In the genomic region with DNA sequence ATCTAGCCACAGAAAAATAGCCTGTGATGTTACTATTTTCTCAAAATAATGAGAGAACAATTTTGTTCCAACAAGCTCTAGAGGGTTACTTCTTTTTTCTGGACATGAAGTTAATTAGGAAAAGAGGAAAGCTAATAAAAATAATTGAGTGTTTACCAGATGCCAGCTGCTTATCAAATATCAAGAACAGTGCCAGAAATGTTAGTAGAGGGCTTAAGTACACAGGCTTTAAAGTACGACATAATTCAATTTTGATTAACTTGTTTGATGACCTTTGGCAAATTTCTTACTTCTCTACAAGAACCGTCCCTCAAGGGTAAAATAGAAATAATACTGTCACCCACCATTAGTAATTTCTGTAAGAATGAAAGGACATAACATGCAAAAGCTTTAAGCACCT, we compare ENCODE assay signal across 22 cellular contexts.
"Had no signal": no experiment of that assay in that cellular context is flagged by ENCODE, and none has a peak within 500 bp of the region (broad histone marks: within the 10 kb centered on the region; RNA-seq: fewer than 3 reads in every experiment).

No MANE protein-coding gene starts in this region.

- H3K27ac Mint-ChIP-seq: activated CD4-positive, alpha-beta memory T cell treated with anti-CD3 and anti-CD28 coated beads for 36 hours; activated CD4-positive, alpha-beta T cell treated with anti-CD3 and anti-CD28 coated beads, Interleukin-2, amount 10 ng/mL, durations not matched to agents 7 days and 5 days; activated naive CD4-positive, alpha-beta T cell treated with anti-CD3 and anti-CD28 coated beads, Interleukin-2, amount 50 U/mL, for 72 hours; brain; T-cell had no signal

- ATAC-seq: activated naive CD4-positive, alpha-beta T cell treated with anti-CD3 and anti-CD28 coated beads, Interleukin-2, amount 50 U/mL, for 72 hours; activated T-cell treated with anti-CD3 and anti-CD28 coated beads, Interleukin-2, amount 50 U/mL, for 4 hours; T-cell had no signal

- H3K4me1 Mint-ChIP-seq: activated CD4-positive, alpha-beta T cell treated with anti-CD3 and anti-CD28 coated beads, Interleukin-2, amount 10 ng/mL, durations not matched to agents 7 days and 5 days; central memory CD8-positive, alpha-beta T cell; T-cell had no signal

- DNase-seq: activated CD4-positive, alpha-beta memory T cell treated with anti-CD3 and anti-CD28 coated beads for 36 hours; activated CD4-positive, alpha-beta T cell treated with anti-CD3 and anti-CD28 coated beads, Interleukin-2, amount 10 ng/mL, durations not matched to agents 7 days and 5 days; activated CD4-positive, CD25-positive, alpha-beta regulatory T cell; activated CD8-positive, alpha-beta memory T cell treated with anti-CD3 and anti-CD28 coated beads for 24 hours; activated effector memory CD4-positive, alpha-beta T cell treated with anti-CD3 and anti-CD28 coated beads, Interleukin-2, amount 50 U/mL, for 16 hours; activated naive CD4-positive, alpha-beta T cell treated with Interleukin-2 at 50 U/mL for 16 hours; activated T-cell treated with anti-CD3 and anti-CD28 coated beads, Interleukin-2, amount 50 U/mL, for 4 hours; amygdala; MG63; MV-4-11; NCI-H1092 treated with DMSO at 0.1 percent for 48 hours; NCI-H2029 treated with DMSO at 0.1 percent for 48 hours; NCI-H345; NCI-H510A; PC-9; SHP77 treated with DMSO at 0.1 percent for 48 hours; T-cell; T-helper 2 cell; T1000 had no signal

- H3K9me3 Mint-ChIP-seq: activated CD4-positive, alpha-beta T cell treated with anti-CD3 and anti-CD28 coated beads, Interleukin-2, amount 10 ng/mL, durations not matched to agents 7 days and 5 days; brain had no signal

- H3K4me3 ChIP-seq: MG63, PC-9 had no signal

- H3K36me3 Mint-ChIP-seq: activated CD4-positive, alpha-beta memory T cell treated with anti-CD3 and anti-CD28 coated beads for 36 hours; activated naive CD4-positive, alpha-beta T cell treated with anti-CD3 and anti-CD28 coated beads, Interleukin-2, amount 50 U/mL, for 72 hours; brain; T-cell had no signal

- H3K4me3 Mint-ChIP-seq: activated CD4-positive, alpha-beta memory T cell treated with anti-CD3 and anti-CD28 coated beads for 36 hours; activated CD4-positive, alpha-beta T cell treated with anti-CD3 and anti-CD28 coated beads, Interleukin-2, amount 10 ng/mL, durations not matched to agents 7 days and 5 days; activated T-cell treated with anti-CD3 and anti-CD28 coated beads, Interleukin-2, amount 50 U/mL, for 4 hours; brain; central memory CD8-positive, alpha-beta T cell; T-cell had no signal

- H3K27me3 Mint-ChIP-seq: activated CD4-positive, alpha-beta memory T cell treated with anti-CD3 and anti-CD28 coated beads for 36 hours; activated CD4-positive, alpha-beta T cell treated with anti-CD3 and anti-CD28 coated beads, Interleukin-2, amount 10 ng/mL, durations not matched to agents 7 days and 5 days; brain; central memory CD8-positive, alpha-beta T cell; T-cell had no signal
